ENCODE assay signal across 1 cellular context in the genomic region with DNA sequence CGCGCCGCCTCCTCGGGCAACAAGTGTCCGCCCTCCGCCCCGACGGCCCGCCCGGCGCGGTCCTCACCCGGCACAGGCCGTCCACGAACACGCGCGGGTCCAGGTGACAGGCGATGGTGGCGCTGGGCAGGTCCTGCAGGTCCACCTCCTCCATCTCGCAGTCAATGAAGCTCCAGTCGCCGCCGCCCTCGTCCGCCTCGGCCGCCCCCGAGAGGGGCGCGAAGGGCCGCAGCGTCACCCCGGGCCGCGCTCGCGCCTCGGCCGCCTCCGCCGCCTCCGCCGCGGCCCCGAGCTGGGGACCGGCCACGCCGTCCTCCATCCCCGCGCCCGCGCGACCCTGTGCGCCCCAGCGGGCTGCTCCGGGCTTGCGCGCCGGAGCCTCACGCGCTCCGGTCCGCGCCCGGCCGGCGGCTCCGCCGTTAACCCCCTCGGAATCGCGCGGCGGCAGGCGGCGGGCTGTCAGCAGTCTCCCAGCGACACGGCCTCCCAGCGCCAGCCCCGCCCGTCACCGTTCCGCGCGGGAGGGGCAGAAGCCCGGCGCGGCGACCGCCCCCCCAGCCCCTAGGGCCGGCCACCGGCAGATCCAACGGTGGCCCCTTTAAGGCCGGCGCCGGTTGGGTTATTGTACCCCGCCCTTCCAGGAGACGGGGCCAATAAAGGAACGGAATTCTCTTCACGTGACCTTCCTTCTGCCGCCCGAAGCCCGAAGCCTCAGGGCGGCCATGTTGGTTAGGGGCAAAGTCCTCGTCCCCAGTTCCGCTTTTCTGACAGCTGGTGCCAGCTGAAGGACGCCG.
TF ChIP-seq lines count a peak whose summit lies in the region.

Gene RCAN1, minus strand, starts transcription at position 421 of the 794 bp plus-strand sequence. Its CDS starts 102 bp downstream, at position 319.

TF ChIP-seq in HEK293, 187 proteins besides CTCF, POLR2A, EP300 and RAD21 (continued from another document and continues in another):
- TF ChIP-seq ZSCAN18 (tag by site-specific recombination; IDR thresholded peaks at IDR 0.05) (no peak), ZNF549 (tag by site-specific recombination; IDR thresholded peaks at IDR 0.05) (no peak), ZNF433 (tag by site-specific recombination; IDR thresholded peaks at IDR 0.05; ENCODE audit: low read depth) (no peak), ZNF24 (tag by site-specific recombination; IDR thresholded peaks at IDR 0.05) (0 out of 2 replicates have a peak, but pooled peaks have one; percentile 30), KLF10 (tag by site-specific recombination; IDR thresholded peaks at IDR 0.05) (peak; percentile 81), ZIC2 (tag by site-specific recombination; IDR thresholded peaks at IDR 0.05) (0 out of 2 replicates have a peak, but pooled peaks have one; percentile 13), ZNF830 (tag by site-specific recombination; IDR thresholded peaks at IDR 0.05; ENCODE audit: low read depth) (no peak), ZNF26 (tag by site-specific recombination; IDR thresholded peaks at IDR 0.05) (no peak), ZNF423 (tag by site-specific recombination; IDR thresholded peaks at IDR 0.05) (no peak), PRDM2 (tag by site-specific recombination; IDR thresholded peaks at IDR 0.05; ENCODE audit: borderline replicate concordance) (no peak), ZNF521 (tag by site-specific recombination; IDR thresholded peaks at IDR 0.05) (no peak), INSM2 (tag by site-specific recombination; IDR thresholded peaks at IDR 0.05) (no peak), SP3 (tag by site-specific recombination; IDR thresholded peaks at IDR 0.05) (peak; percentile 95), SCRT2 (tag by site-specific recombination; IDR thresholded peaks at IDR 0.05) (peak; percentile 87), KLF8 (tag by site-specific recombination; IDR thresholded peaks at IDR 0.05) (peak; percentile 99), ZNF37A (tag by site-specific recombination; IDR thresholded peaks at IDR 0.05) (no peak), ZNF311 (tag by site-specific recombination; IDR thresholded peaks at IDR 0.05; ENCODE audit: borderline replicate concordance) (no peak), ZNF211 (tag by site-specific recombination; IDR thresholded peaks at IDR 0.05; ENCODE audit: low read depth) (no peak), HOXC10 (CRISPR knock-in tag; IDR thresholded peaks at IDR 0.05) (no peak), GLI4 (tag by site-specific recombination; IDR thresholded peaks at IDR 0.05) (no peak), ZNF146 (tag by site-specific recombination; IDR thresholded peaks at IDR 0.05) (no peak), IKZF3 (tag by site-specific recombination; IDR thresholded peaks at IDR 0.05) (no peak), ZXDB (tag by site-specific recombination; IDR thresholded peaks at IDR 0.05) (peak; percentile 94), MYNN (tag by site-specific recombination; IDR thresholded peaks at IDR 0.05; ENCODE audit: borderline replicate concordance) (no peak), ZNF302 (tag by site-specific recombination; IDR thresholded peaks at IDR 0.05; ENCODE audit: low read depth) (no peak), ZSCAN4 (tag by site-specific recombination; IDR thresholded peaks at IDR 0.05) (no peak), ZNF341 (tag by site-specific recombination; IDR thresholded peaks at IDR 0.05; ENCODE audit: low read depth) (peak; percentile 65), KLF1 (tag by site-specific recombination; IDR thresholded peaks at IDR 0.05) (peak; percentile 92), ZNF843 (tag by site-specific recombination; IDR thresholded peaks at IDR 0.05) (no peak), ZSCAN30 (tag by site-specific recombination; IDR thresholded peaks at IDR 0.05) (no peak)
- TF ChIP-seq, protein P1, sequence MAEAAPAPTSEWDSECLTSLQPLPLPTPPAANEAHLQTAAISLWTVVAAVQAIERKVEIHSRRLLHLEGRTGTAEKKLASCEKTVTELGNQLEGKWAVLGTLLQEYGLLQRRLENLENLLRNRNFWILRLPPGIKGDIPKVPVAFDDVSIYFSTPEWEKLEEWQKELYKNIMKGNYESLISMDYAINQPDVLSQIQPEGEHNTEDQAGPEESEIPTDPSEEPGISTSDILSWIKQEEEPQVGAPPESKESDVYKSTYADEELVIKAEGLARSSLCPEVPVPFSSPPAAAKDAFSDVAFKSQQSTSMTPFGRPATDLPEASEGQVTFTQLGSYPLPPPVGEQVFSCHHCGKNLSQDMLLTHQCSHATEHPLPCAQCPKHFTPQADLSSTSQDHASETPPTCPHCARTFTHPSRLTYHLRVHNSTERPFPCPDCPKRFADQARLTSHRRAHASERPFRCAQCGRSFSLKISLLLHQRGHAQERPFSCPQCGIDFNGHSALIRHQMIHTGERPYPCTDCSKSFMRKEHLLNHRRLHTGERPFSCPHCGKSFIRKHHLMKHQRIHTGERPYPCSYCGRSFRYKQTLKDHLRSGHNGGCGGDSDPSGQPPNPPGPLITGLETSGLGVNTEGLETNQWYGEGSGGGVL (tag by site-specific recombination; IDR thresholded peaks at IDR 0.05), result no peak
- TF ChIP-seq, protein P2, sequence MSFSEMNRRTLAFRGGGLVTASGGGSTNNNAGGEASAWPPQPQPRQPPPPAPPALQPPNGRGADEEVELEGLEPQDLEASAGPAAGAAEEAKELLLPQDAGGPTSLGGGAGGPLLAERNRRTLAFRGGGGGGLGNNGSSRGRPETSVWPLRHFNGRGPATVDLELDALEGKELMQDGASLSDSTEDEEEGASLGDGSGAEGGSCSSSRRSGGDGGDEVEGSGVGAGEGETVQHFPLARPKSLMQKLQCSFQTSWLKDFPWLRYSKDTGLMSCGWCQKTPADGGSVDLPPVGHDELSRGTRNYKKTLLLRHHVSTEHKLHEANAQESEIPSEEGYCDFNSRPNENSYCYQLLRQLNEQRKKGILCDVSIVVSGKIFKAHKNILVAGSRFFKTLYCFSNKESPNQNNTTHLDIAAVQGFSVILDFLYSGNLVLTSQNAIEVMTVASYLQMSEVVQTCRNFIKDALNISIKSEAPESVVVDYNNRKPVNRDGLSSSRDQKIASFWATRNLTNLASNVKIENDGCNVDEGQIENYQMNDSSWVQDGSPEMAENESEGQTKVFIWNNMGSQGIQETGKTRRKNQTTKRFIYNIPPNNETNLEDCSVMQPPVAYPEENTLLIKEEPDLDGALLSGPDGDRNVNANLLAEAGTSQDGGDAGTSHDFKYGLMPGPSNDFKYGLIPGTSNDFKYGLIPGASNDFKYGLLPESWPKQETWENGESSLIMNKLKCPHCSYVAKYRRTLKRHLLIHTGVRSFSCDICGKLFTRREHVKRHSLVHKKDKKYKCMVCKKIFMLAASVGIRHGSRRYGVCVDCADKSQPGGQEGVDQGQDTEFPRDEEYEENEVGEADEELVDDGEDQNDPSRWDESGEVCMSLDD (tag by site-specific recombination; IDR thresholded peaks at IDR 0.05), result no peak
- TF ChIP-seq, protein P3, sequence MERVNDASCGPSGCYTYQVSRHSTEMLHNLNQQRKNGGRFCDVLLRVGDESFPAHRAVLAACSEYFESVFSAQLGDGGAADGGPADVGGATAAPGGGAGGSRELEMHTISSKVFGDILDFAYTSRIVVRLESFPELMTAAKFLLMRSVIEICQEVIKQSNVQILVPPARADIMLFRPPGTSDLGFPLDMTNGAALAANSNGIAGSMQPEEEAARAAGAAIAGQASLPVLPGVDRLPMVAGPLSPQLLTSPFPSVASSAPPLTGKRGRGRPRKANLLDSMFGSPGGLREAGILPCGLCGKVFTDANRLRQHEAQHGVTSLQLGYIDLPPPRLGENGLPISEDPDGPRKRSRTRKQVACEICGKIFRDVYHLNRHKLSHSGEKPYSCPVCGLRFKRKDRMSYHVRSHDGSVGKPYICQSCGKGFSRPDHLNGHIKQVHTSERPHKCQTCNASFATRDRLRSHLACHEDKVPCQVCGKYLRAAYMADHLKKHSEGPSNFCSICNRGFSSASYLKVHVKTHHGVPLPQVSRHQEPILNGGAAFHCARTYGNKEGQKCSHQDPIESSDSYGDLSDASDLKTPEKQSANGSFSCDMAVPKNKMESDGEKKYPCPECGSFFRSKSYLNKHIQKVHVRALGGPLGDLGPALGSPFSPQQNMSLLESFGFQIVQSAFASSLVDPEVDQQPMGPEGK (tag by site-specific recombination; IDR thresholded peaks at IDR 0.05), result peak; percentile 90
- TF ChIP-seq, protein P4, sequence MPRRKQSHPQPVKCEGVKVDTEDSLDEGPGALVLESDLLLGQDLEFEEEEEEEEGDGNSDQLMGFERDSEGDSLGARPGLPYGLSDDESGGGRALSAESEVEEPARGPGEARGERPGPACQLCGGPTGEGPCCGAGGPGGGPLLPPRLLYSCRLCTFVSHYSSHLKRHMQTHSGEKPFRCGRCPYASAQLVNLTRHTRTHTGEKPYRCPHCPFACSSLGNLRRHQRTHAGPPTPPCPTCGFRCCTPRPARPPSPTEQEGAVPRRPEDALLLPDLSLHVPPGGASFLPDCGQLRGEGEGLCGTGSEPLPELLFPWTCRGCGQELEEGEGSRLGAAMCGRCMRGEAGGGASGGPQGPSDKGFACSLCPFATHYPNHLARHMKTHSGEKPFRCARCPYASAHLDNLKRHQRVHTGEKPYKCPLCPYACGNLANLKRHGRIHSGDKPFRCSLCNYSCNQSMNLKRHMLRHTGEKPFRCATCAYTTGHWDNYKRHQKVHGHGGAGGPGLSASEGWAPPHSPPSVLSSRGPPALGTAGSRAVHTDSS (tag by site-specific recombination; IDR thresholded peaks at IDR 0.05), result no peak
